ENCODE assay signal across 29 cellular contexts in the genomic region with DNA sequence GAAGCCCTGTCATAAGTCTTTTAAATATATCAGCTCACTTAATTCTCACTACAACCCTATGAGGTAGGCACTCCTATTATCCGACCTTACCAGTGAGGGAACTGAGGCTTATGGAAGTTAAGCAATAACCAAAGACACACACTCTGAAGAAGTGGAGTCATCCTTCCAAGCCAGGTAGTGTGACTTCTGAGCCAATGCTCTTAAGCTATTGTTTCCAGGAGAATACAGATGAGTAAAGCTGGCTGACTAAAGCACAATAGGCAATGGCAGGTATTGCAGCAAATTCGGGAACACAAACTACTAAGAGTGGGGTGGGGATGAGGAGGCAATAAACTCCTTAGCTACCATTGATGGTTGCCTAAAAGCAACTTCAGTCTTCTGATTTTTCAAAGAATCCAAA.
"Had no signal": no experiment of that assay in that cellular context is flagged by ENCODE, and none has a peak within 500 bp of the region (broad histone marks: within the 10 kb centered on the region; RNA-seq: fewer than 3 reads in every experiment).

No MANE protein-coding gene starts in this region.

- H3K36me3 Mint-ChIP-seq: naive thymus-derived CD8-positive, alpha-beta T cell; stimulated activated effector memory CD8-positive, alpha-beta T cell treated with anti-CD3 and anti-CD28 coated beads, Interleukin-12 subunit alpha, Interleukin-12 subunit beta, amount 100 ng/mL, for 72 hours had no signal

- H3K4me1 Mint-ChIP-seq: naive thymus-derived CD8-positive, alpha-beta T cell; nephron; stimulated activated effector memory CD8-positive, alpha-beta T cell treated with anti-CD3 and anti-CD28 coated beads, Interleukin-12 subunit alpha, Interleukin-12 subunit beta, amount 100 ng/mL, for 72 hours had no signal

- H3K4me3 ChIP-seq: left lung, lower lobe of right lung, pancreas, prostate gland, skin epidermis, suprapubic skin, thoracic aorta, tibial artery, upper lobe of right lung, vagina had no signal

- H3K4me3 Mint-ChIP-seq: naive thymus-derived CD8-positive, alpha-beta T cell; nephron; neural crest cell; stimulated activated effector memory CD8-positive, alpha-beta T cell treated with anti-CD3 and anti-CD28 coated beads, Interleukin-12 subunit alpha, Interleukin-12 subunit beta, amount 100 ng/mL, for 72 hours; stimulated activated naive CD8-positive, alpha-beta T cell treated with anti-CD3 and anti-CD28 coated beads, Interleukin-15, Interleukin-2, amounts not matched to agents 100 ng/mL and 50 ng/mL, for 24 hours had no signal

- H3K27ac ChIP-seq: left lung, lower lobe of right lung, pancreas, prostate gland, skin epidermis, suprapubic skin, thoracic aorta, tibial artery, upper lobe of right lung, vagina had no signal

- DNase-seq: hippocampal formation; kidney glomerular epithelial cell; left colon; left lung; lower lobe of right lung; naive thymus-derived CD8-positive, alpha-beta T cell; nucleus accumbens; pancreas; posterior cingulate gyrus; retina; right cardiac atrium; stimulated activated CD4-positive, alpha-beta T cell treated with anti-CD3 and anti-CD28 coated beads, Interleukin-12 subunit alpha, Interleukin-12 subunit beta, amount 100 ng/mL, for 4 hours; stimulated activated CD4-positive, alpha-beta T cell treated with anti-CD3 and anti-CD28 coated beads, Interleukin-15, amount 100 ng/mL, for 24 hours; stimulated activated CD4-positive, alpha-beta T cell treated with anti-CD3 and anti-CD28 coated beads, Interleukin-2, amount 100 ng/mL, for 24 hours; stimulated activated CD4-positive, alpha-beta T cell treated with anti-CD3 and anti-CD28 coated beads, Interleukin-4, amount 100 ng/mL, for 1 hour; stimulated activated naive CD4-positive, alpha-beta T cell; tibial artery; trophoblast cell; upper lobe of right lung had no signal

- H3K27ac Mint-ChIP-seq: naive thymus-derived CD8-positive, alpha-beta T cell; nephron; stimulated activated effector memory CD8-positive, alpha-beta T cell treated with anti-CD3 and anti-CD28 coated beads, Interleukin-12 subunit alpha, Interleukin-12 subunit beta, amount 100 ng/mL, for 72 hours; stimulated activated naive CD8-positive, alpha-beta T cell treated with anti-CD3 and anti-CD28 coated beads, Interleukin-15, Interleukin-2, amounts not matched to agents 100 ng/mL and 50 ng/mL, for 24 hours had no signal

- H3K4me1 ChIP-seq: left lung, lower lobe of right lung, pancreas, prostate gland, suprapubic skin, tibial artery, upper lobe of right lung, vagina had no signal

- ATAC-seq: left colon; left lung; lower lobe of right lung; naive thymus-derived CD8-positive, alpha-beta T cell; pancreas; right cardiac atrium; sciatic nerve; stimulated activated effector memory CD8-positive, alpha-beta T cell treated with anti-CD3 and anti-CD28 coated beads, Interleukin-12 subunit alpha, Interleukin-12 subunit beta, amount 100 ng/mL, for 72 hours; upper lobe of right lung had no signal

- H3K36me3 ChIP-seq: left lung, lower lobe of right lung, pancreas, prostate gland, suprapubic skin, thoracic aorta, tibial artery, upper lobe of right lung, vagina had no signal

- H3K9me3 Mint-ChIP-seq: nephron; neural crest cell; stimulated activated naive CD8-positive, alpha-beta T cell treated with anti-CD3 and anti-CD28 coated beads, Interleukin-15, Interleukin-2, amounts not matched to agents 100 ng/mL and 50 ng/mL, for 24 hours had no signal

- H3K27me3 ChIP-seq: left lung, pancreas, suprapubic skin, tibial artery, upper lobe of right lung, vagina had no signal

- H3K9me3 ChIP-seq: left lung, lower lobe of right lung, pancreas, prostate gland, suprapubic skin, thoracic aorta, tibial artery, upper lobe of right lung, vagina had no signal
